19 cellular contexts compared by ENCODE assay signal in genomic region chr20:16025084-16025483, GRCh38.
DNase-seq lines count a peak whose midpoint lies in the region; ATAC-seq and TF ChIP-seq lines count a peak whose summit lies in the region.
"Had no signal": no experiment of that assay in that cellular context is flagged by ENCODE, and none has a peak within 500 bp of the region (broad histone marks: within the 10 kb centered on the region; RNA-seq: fewer than 3 reads in every experiment).

No MANE protein-coding gene starts in this region.

- peaks cover 0 to 8% (median 0%) of the 10 kb centered on the region in 11 experiments; a peak in 1 of 22 replicates for H3K36me3 ChIP-seq in BLaER1 treated with 17β-estradiol and CSF1 and Interleukin-3, amounts not matched to agents 10 nM and 100 nM
- H3K36me3 ChIP-seq in PC-3 (ENCODE audit: low read depth, low read length): no peaks in the 10 kb centered on the region
- no peaks in the 10 kb centered on the region for H3K36me3 ChIP-seq in body of pancreas (replicated peaks in 1 of 2; ENCODE audit: insufficient read depth in 1 of 2, low read depth in 2 of 2)

- peak overlapping the region; percentile 17 for H3K27ac Mint-ChIP-seq in glutamatergic neuron (ENCODE audit: unreplicated experiment)
- no peak overlapping the region for H3K27ac Mint-ChIP-seq in activated CD4-positive, alpha-beta T cell treated with anti-CD3 and anti-CD28 coated beads, Interleukin-2, amount 10 ng/mL, durations not matched to agents 7 days and 5 days
- H3K27ac Mint-ChIP-seq: CD4-positive, CD25-positive, alpha-beta regulatory T cell had no signal

- H3F3A ChIP-seq in PC-3 (ENCODE audit: low read length, unreplicated experiment): peaks cover 6% of the 10 kb centered on the region

- 84 to 90% methylated on average over 1 of the region's 1 CpG for WGBS in body of pancreas, 2 donors

- H4K20me1 ChIP-seq in BLaER1 treated with 17β-estradiol and CSF1 and Interleukin-3, amounts not matched to agents 10 nM and 100 nM: no peaks in the 10 kb centered on the region
- H4K20me1 ChIP-seq in PC-3 (ENCODE audit: low read length): no peaks in the 10 kb centered on the region

- no peaks in the 10 kb centered on the region for H3K36me3 Mint-ChIP-seq in glutamatergic neuron (ENCODE audit: unreplicated experiment)
- no peaks in the 10 kb centered on the region for H3K36me3 Mint-ChIP-seq in activated CD4-positive, alpha-beta T cell treated with anti-CD3 and anti-CD28 coated beads, Interleukin-2, amount 10 ng/mL, durations not matched to agents 7 days and 5 days (ENCODE audit: low read depth)
- H3K36me3 Mint-ChIP-seq: CD4-positive, CD25-positive, alpha-beta regulatory T cell had no signal

- no peaks in the 10 kb centered on the region for H3K9me2 ChIP-seq in PC-3 (replicated peaks; ENCODE audit: low read length)

- H3K9ac ChIP-seq in BLaER1 treated with 17β-estradiol and CSF1 and Interleukin-3, amounts not matched to agents 10 nM and 100 nM: peak overlapping the region in 2 of 11 experiments; percentile 6 to 19; a peak in 1 of 22 replicates
- no peak overlapping the region for H3K9ac ChIP-seq in PC-3 (ENCODE audit: low read length)

- H2AFZ ChIP-seq in PC-3 (ENCODE audit: low read length): peak overlapping the region; percentile 2; the same call in 1 of the 2 replicates
- H2AFZ ChIP-seq: PC-9 had no signal

- CTCF ChIA-PET in PC-3 (lab: Charles Lee): no interaction called here
- CTCF ChIA-PET in activated CD4-positive, alpha-beta T cell treated with anti-CD3 and anti-CD28 coated beads, Interleukin-2, amount 10 ng/mL, durations not matched to agents 7 days and 5 days (lab: Charles Lee): no interaction called here

- intact Hi-C loops in PC-3 (cut with micrococcal nuclease): no loop called here
- intact Hi-C loops in sciatic nerve (cut with DNase I): no loop called here
- intact Hi-C loops in body of pancreas (cut with DNase I): no loop called here

- H3K4me3 ChIP-seq in BLaER1 treated with 17β-estradiol and CSF1 and Interleukin-3, amounts not matched to agents 10 nM and 100 nM: no peak overlapping the region
- no peak overlapping the region for H3K4me3 ChIP-seq in PC-3 (ENCODE audit: low read length)
- no peak overlapping the region for H3K4me3 ChIP-seq in body of pancreas
- H3K4me3 ChIP-seq: PC-9 had no signal

- BruUV-seq in PC-3 (replicated peaks; lab: Mats Ljungman, UMichigan): no TSS peak

- no peaks in the 10 kb centered on the region for H3K9me3 Mint-ChIP-seq in glutamatergic neuron (ENCODE audit: unreplicated experiment)
- peaks cover 2% of the 10 kb centered on the region for H3K9me3 Mint-ChIP-seq in activated CD4-positive, alpha-beta T cell treated with anti-CD3 and anti-CD28 coated beads, Interleukin-2, amount 10 ng/mL, durations not matched to agents 7 days and 5 days

- DNase-seq in PC-3 (no peak), glutamatergic neuron (no peak), sciatic nerve (ENCODE audit: low spot score) (no peak), hippocampal formation (lab: John Stamatoyannopoulos, UW) (no peak), GM03348 (ENCODE audit: low spot score) (no peak), body of pancreas (no peak)
- no peak for DNase-seq in activated CD4-positive, alpha-beta T cell treated with anti-CD3 and anti-CD28 coated beads, Interleukin-2, amount 10 ng/mL, durations not matched to agents 7 days and 5 days
- DNase-seq: Caco-2; CD4-positive, CD25-positive, alpha-beta regulatory T cell; HCEC 1CT; IMR-90; Karpas-422; MM.1S; NCI-H1092 treated with DMSO at 0.1 percent for 48 hours; NCI-H1694 treated with DMSO at 0.1 percent for 48 hours; NCI-H2107; NCI-H774; PC-9 had no signal

- peaks cover 5 to 64% (median 42%) of the 10 kb centered on the region in 10 experiments; a peak in 18 of 20 replicates for H3K4me1 ChIP-seq in BLaER1 treated with 17β-estradiol and CSF1 and Interleukin-3, amounts not matched to agents 10 nM and 100 nM
- H3K4me1 ChIP-seq in PC-3 (ENCODE audit: insufficient read depth, low read length): peaks cover 31% of the 10 kb centered on the region
- no peaks in the 10 kb centered on the region for H3K4me1 ChIP-seq in body of pancreas
- H3K4me1 ChIP-seq: Caco-2 had no signal

- no peak overlapping the region for H3K4me3 Mint-ChIP-seq in glutamatergic neuron (ENCODE audit: unreplicated experiment)
- no peak overlapping the region for H3K4me3 Mint-ChIP-seq in activated CD4-positive, alpha-beta T cell treated with anti-CD3 and anti-CD28 coated beads, Interleukin-2, amount 10 ng/mL, durations not matched to agents 7 days and 5 days
- H3K4me3 Mint-ChIP-seq: CD4-positive, CD25-positive, alpha-beta regulatory T cell had no signal

- no peaks in the 10 kb centered on the region for H3K27me3 ChIP-seq in BLaER1 treated with 17β-estradiol and CSF1 and Interleukin-3, amounts not matched to agents 10 nM and 100 nM
- H3K27me3 ChIP-seq in PC-3 (ENCODE audit: low read length) (no peaks in the 10 kb centered on the region), body of pancreas (no peaks in the 10 kb centered on the region)

- no peak for TF ChIP-seq CTCF in PC-3 (conservative IDR thresholded peaks at IDR 0.05; ENCODE audit: low read depth, low read length)
- TF ChIP-seq CTCF in glutamatergic neuron (IDR thresholded peaks at IDR 0.05; ENCODE audit: partially characterized antibody, unreplicated experiment): no peak
- TF ChIP-seq CTCF in body of pancreas (IDR thresholded peaks at IDR 0.05): no peak

- ATAC-seq in PC-3 (no peak), sciatic nerve (peak; percentile 59), body of pancreas (no peak)

- H3K9me3 ChIP-seq in BLaER1 treated with 17β-estradiol and CSF1 and Interleukin-3, amounts not matched to agents 10 nM and 100 nM (replicated peaks in 1 of 11): peaks cover 6 to 72% (median 55%) of the 10 kb centered on the region in 11 experiments; a peak in 19 of 22 replicates
- H3K9me3 ChIP-seq in PC-3 (ENCODE audit: low read length) (no peaks in the 10 kb centered on the region), body of pancreas (no peaks in the 10 kb centered on the region)
- H3K9me3 ChIP-seq: Caco-2 had no signal

- H3K4me1 Mint-ChIP-seq in glutamatergic neuron (ENCODE audit: low read depth, unreplicated experiment): peaks cover 26% of the 10 kb centered on the region
- H3K4me1 Mint-ChIP-seq in activated CD4-positive, alpha-beta T cell treated with anti-CD3 and anti-CD28 coated beads, Interleukin-2, amount 10 ng/mL, durations not matched to agents 7 days and 5 days: no peaks in the 10 kb centered on the region
- H3K4me1 Mint-ChIP-seq: CD4-positive, CD25-positive, alpha-beta regulatory T cell had no signal

- H3K79me2 ChIP-seq in PC-3 (ENCODE audit: low read length): no peaks in the 10 kb centered on the region

- H3K4me2 ChIP-seq in BLaER1 treated with 17β-estradiol and CSF1 and Interleukin-3, amounts not matched to agents 10 nM and 100 nM: peak overlapping the region in 9 of 11 experiments; percentile 18 to 70 (median 60); a peak in 16 of 22 replicates
- H3K4me2 ChIP-seq in PC-3 (ENCODE audit: low read length): no peak overlapping the region
- H3K4me2 ChIP-seq: PC-9 had no signal

- H3K27me3 Mint-ChIP-seq in glutamatergic neuron (ENCODE audit: unreplicated experiment): peaks cover 4% of the 10 kb centered on the region
- H3K27me3 Mint-ChIP-seq in activated CD4-positive, alpha-beta T cell treated with anti-CD3 and anti-CD28 coated beads, Interleukin-2, amount 10 ng/mL, durations not matched to agents 7 days and 5 days: no peaks in the 10 kb centered on the region
- H3K27me3 Mint-ChIP-seq: CD4-positive, CD25-positive, alpha-beta regulatory T cell had no signal

- peak overlapping the region in 5 of 11 experiments; percentile 7 to 43 (median 11); a peak in 6 of 22 replicates for H3K27ac ChIP-seq in BLaER1 treated with 17β-estradiol and CSF1 and Interleukin-3, amounts not matched to agents 10 nM and 100 nM
- H3K27ac ChIP-seq in PC-3 (ENCODE audit: low read length) (no peak overlapping the region), body of pancreas (no peak overlapping the region)
- H3K27ac ChIP-seq: PC-9 had no signal

- POLR2A ChIA-PET in PC-3 (lab: Charles Lee; ENCODE audit: unreplicated experiment): no interaction called here
- POLR2A ChIA-PET in activated CD4-positive, alpha-beta T cell treated with anti-CD3 and anti-CD28 coated beads, Interleukin-2, amount 10 ng/mL, durations not matched to agents 7 days and 5 days (lab: Charles Lee): no interaction called here

- TF ChIP-seq POLR2A in body of pancreas (IDR thresholded peaks at IDR 0.05): no peak
